In genomic region chr6:70210462-70210861, GRCh38 we compare ENCODE assay signal across 10 cellular contexts.
DNase-seq lines count a peak whose midpoint lies in the region; ATAC-seq, FAIRE-seq and TF ChIP-seq lines count a peak whose summit lies in the region.
"Had no signal": no experiment of that assay in that cellular context is flagged by ENCODE, and none has a peak within 500 bp of the region (broad histone marks: within the 10 kb centered on the region; RNA-seq: fewer than 3 reads in every experiment).

No MANE protein-coding gene starts in this region.

- peaks cover 2% of the 10 kb centered on the region; the same call in 1 of the 2 replicates for H3K27me3 ChIP-seq in BJ (ENCODE audit: control insufficient read depth, insufficient read depth, low read length)
- peaks cover 0 to 8% (median 0%) of the 10 kb centered on the region in 3 donors for H3K27me3 ChIP-seq in stomach

- H3K27ac ChIP-seq in stomach: no peak overlapping the region

- H3K9me3 ChIP-seq in stomach: no peaks in the 10 kb centered on the region

- peak; percentile 26; the same call in 1 of the 2 replicates for TF ChIP-seq CTCF in BJ (IDR thresholded peaks at IDR 0.05; ENCODE audit: insufficient read depth, low read depth, low read length)
- TF ChIP-seq CTCF in stomach (IDR thresholded peaks at IDR 0.05): peak in 2 of 7 experiments; percentile 13 to 21

- TF ChIP-seq POLR2A in stomach (IDR thresholded peaks at IDR 0.05): no peak

- peak; percentile 62 for FAIRE-seq in islet of Langerhans (lab: Jason Lieb, UNC)
- FAIRE-seq: colon had no signal

- DNase-seq in BJ (ENCODE audit: low read depth): no peak
- peak; percentile 35 for DNase-seq in H4 (ENCODE audit: low spot score)
- no peak for DNase-seq in ureter (ENCODE audit: low spot score)
- no peak for DNase-seq in stomach
- no peak for DNase-seq in stimulated activated naive CD4-positive, alpha-beta T cell treated with Interleukin-2 at 50 U/mL for 16 hours (lab: John Stamatoyannopoulos, UW)
- DNase-seq: right cardiac atrium had no signal

- WGBS in stomach, 5 donors: 50 to 61% (median 57%) methylated on average over 2 of the region's 2 CpGs

- H3K4me3 ChIP-seq in BJ (ENCODE audit: low read depth, low read length): no peak overlapping the region
- H3K4me3 ChIP-seq in stomach: no peak overlapping the region

- intact Hi-C loops in stomach (cut with DNase I; ENCODE audit: low total_unique reads): no loop called here

- H3K36me3 ChIP-seq in BJ (ENCODE audit: control insufficient read depth, insufficient read depth, low read length): no peaks in the 10 kb centered on the region
- no peaks in the 10 kb centered on the region for H3K36me3 ChIP-seq in stomach

- CTCF ChIA-PET in BJ (lab: Yijun Ruan, JAX): interaction anchor here (2.9 kb wide), 1 partner anchor 11 kb away, joined by 18 read pairs; no protein-coding TSS in a partner anchor

- ATAC-seq in SK-N-SH treated with all-trans-retinoic acid at 6 μM for 48 hours (peak; percentile 64), HG03280 (IDR thresholded peaks at IDR 0.05; ENCODE audit: unreplicated experiment) (no peak)
- ATAC-seq: right cardiac atrium had no signal

- POLR2A ChIA-PET in BJ (lab: Charles Lee): no interaction called here

- H3K4me1 ChIP-seq in stomach: peaks cover 0 to 4% (median 0%) of the 10 kb centered on the region in 4 donors

- TF ChIP-seq EP300 in stomach (IDR thresholded peaks at IDR 0.05): no peak

TF ChIP-seq in SK-N-SH treated with all-trans-retinoic acid at 6 μM for 48 hours, 23 proteins besides CTCF, POLR2A, EP300 and RAD21:
- no peak for TF ChIP-seq PPARA (CRISPR knock-in tag; IDR thresholded peaks at IDR 0.05; ENCODE audit: borderline replicate concordance)
- no peak for TF ChIP-seq ARNTL (CRISPR knock-in tag; IDR thresholded peaks at IDR 0.05; ENCODE audit: borderline replicate concordance, low read depth)
- TF ChIP-seq ZFP3 (CRISPR knock-in tag; IDR thresholded peaks at IDR 0.05): no peak
